ENCODE assay signal across 19 cellular contexts in genomic region chr4:25874641-25875040, GRCh38. TPM values are rescaled to one million over a fixed set of nuclear protein-coding genes. Genes with fewer than 3 reads are reported as not detected.
DNase-seq lines count a peak whose midpoint lies in the region; ATAC-seq and TF ChIP-seq lines count a peak whose summit lies in the region.
"Had no signal": no experiment of that assay in that cellular context is flagged by ENCODE, and none has a peak within 500 bp of the region (broad histone marks: within the 10 kb centered on the region; RNA-seq: fewer than 3 reads in every experiment).

No MANE protein-coding gene starts in this region.

- ATAC-seq in GM18907 (IDR thresholded peaks at IDR 0.05; ENCODE audit: unreplicated experiment) (peak; percentile 78), GM21529 (IDR thresholded peaks at IDR 0.05; ENCODE audit: unreplicated experiment) (peak; percentile 32), HG03159 (IDR thresholded peaks at IDR 0.05; ENCODE audit: unreplicated experiment) (peak; percentile 49), HG03045 (IDR thresholded peaks at IDR 0.05; ENCODE audit: unreplicated experiment) (no peak)
- ATAC-seq in activated CD8-positive, alpha-beta T cell treated with anti-CD3 and anti-CD28 coated beads, Interleukin-2, amount 10 ng/mL, durations not matched to agents 7 days and 5 days, result no peak
- ATAC-seq: activated CD8-positive, alpha-beta T cell treated with anti-CD3 and anti-CD28 coated beads for 36 hours had no signal

- POLR2A ChIA-PET in activated CD8-positive, alpha-beta T cell treated with anti-CD3 and anti-CD28 coated beads, Interleukin-2, amount 10 ng/mL, durations not matched to agents 7 days and 5 days (lab: Charles Lee), result no interaction called here

- CTCF ChIA-PET in activated CD8-positive, alpha-beta T cell treated with anti-CD3 and anti-CD28 coated beads, Interleukin-2, amount 10 ng/mL, durations not matched to agents 7 days and 5 days (lab: Charles Lee), result no interaction called here

- TF ChIP-seq CTCF in WERI-Rb-1 (IDR thresholded peaks at IDR 0.05; ENCODE audit: low read depth, low read length), result no peak

- no peak for DNase-seq in WERI-Rb-1
- DNase-seq in activated CD8-positive, alpha-beta T cell treated with anti-CD3 and anti-CD28 coated beads, Interleukin-2, amount 10 ng/mL, durations not matched to agents 7 days and 5 days, result no peak
- no peak for DNase-seq in activated CD8-positive, alpha-beta memory T cell treated with anti-CD3 and anti-CD28 coated beads for 24 hours
- DNase-seq in activated naive CD4-positive, alpha-beta T cell (lab: John Stamatoyannopoulos, UW), result no peak
- DNase-seq: activated CD8-positive, alpha-beta T cell treated with anti-CD3 and anti-CD28 coated beads for 36 hours; activated gamma-delta T cell; endodermal cell; foreskin melanocyte; midbrain; NCI-H226; pancreas; stimulated activated CD4-positive, alpha-beta T cell treated with anti-CD3 and anti-CD28 coated beads, Interleukin-12 subunit alpha, Interleukin-12 subunit beta, amount 100 ng/mL, for 4 hours; testis had no signal

- H3K27me3 ChIP-seq in WERI-Rb-1 (ENCODE audit: insufficient read depth, low read depth, severe bottlenecking), result no peaks in the 10 kb centered on the region
- H3K27me3 ChIP-seq: cardiac muscle cell, pancreas, testis had no signal

- H3K4me3 ChIP-seq in WERI-Rb-1 (ENCODE audit: low read depth, low read length), result no peak overlapping the region
- H3K4me3 ChIP-seq: cardiac muscle cell, pancreas, testis had no signal

- no peaks in the 10 kb centered on the region for H3K9me3 ChIP-seq in WERI-Rb-1 (ENCODE audit: severe bottlenecking)
- H3K9me3 ChIP-seq: pancreas, testis had no signal

- no peaks in the 10 kb centered on the region for H3K9me3 Mint-ChIP-seq in activated CD8-positive, alpha-beta T cell treated with anti-CD3 and anti-CD28 coated beads, Interleukin-2, amount 10 ng/mL, durations not matched to agents 7 days and 5 days (ENCODE audit: insufficient read depth)
- H3K9me3 Mint-ChIP-seq: endodermal cell; T-helper 2 cell treated with Interferon-gamma antibody and Interleukin-4, amounts not matched to agents 5 μg/mL and 100 μg/mL, for 36 hours had no signal

- H3K36me3 ChIP-seq in WERI-Rb-1, result no peaks in the 10 kb centered on the region
- H3K36me3 ChIP-seq: cardiac muscle cell, pancreas had no signal

- no peak overlapping the region for H3K27ac Mint-ChIP-seq in activated CD8-positive, alpha-beta T cell treated with anti-CD3 and anti-CD28 coated beads, Interleukin-2, amount 10 ng/mL, durations not matched to agents 7 days and 5 days
- H3K27ac Mint-ChIP-seq: activated CD8-positive, alpha-beta T cell treated with anti-CD3 and anti-CD28 coated beads for 36 hours; endodermal cell; T-helper 2 cell treated with Interferon-gamma antibody and Interleukin-4, amounts not matched to agents 5 μg/mL and 100 μg/mL, for 36 hours had no signal

- peaks cover 1% of the 10 kb centered on the region for H3K27me3 Mint-ChIP-seq in activated CD8-positive, alpha-beta T cell treated with anti-CD3 and anti-CD28 coated beads, Interleukin-2, amount 10 ng/mL, durations not matched to agents 7 days and 5 days (ENCODE audit: low read depth)

- no peaks in the 10 kb centered on the region for H3K36me3 Mint-ChIP-seq in activated CD8-positive, alpha-beta T cell treated with anti-CD3 and anti-CD28 coated beads, Interleukin-2, amount 10 ng/mL, durations not matched to agents 7 days and 5 days (ENCODE audit: low read depth)

- H3K27ac ChIP-seq in WERI-Rb-1, result peak overlapping the region; percentile 59
- H3K27ac ChIP-seq: cardiac muscle cell, pancreas, testis had no signal

- no peak overlapping the region for H3K4me3 Mint-ChIP-seq in activated CD8-positive, alpha-beta T cell treated with anti-CD3 and anti-CD28 coated beads, Interleukin-2, amount 10 ng/mL, durations not matched to agents 7 days and 5 days
- H3K4me3 Mint-ChIP-seq: activated CD8-positive, alpha-beta T cell treated with anti-CD3 and anti-CD28 coated beads for 36 hours; endodermal cell; T-helper 2 cell treated with Interferon-gamma antibody and Interleukin-4, amounts not matched to agents 5 μg/mL and 100 μg/mL, for 36 hours had no signal

- H3K4me1 Mint-ChIP-seq in activated CD8-positive, alpha-beta T cell treated with anti-CD3 and anti-CD28 coated beads, Interleukin-2, amount 10 ng/mL, durations not matched to agents 7 days and 5 days (ENCODE audit: low read depth), result peaks cover 5% of the 10 kb centered on the region

RNA-seq across cellular contexts. Expression of gene SEL1L3, which starts 11.9 kb away (rescaled TPM):
- 10 to 100 TPM; 62.3 to 65.5 TPM for total RNA-seq in activated CD8-positive, alpha-beta T cell treated with anti-CD3 and anti-CD28 coated beads, Interleukin-2, amount 10 ng/mL, durations not matched to agents 7 days and 5 days

RNA-seq across cellular contexts. Expression of gene SMIM20, which starts 39.4 kb away (rescaled TPM):
- 10 to 100 TPM; 11.1 to 13.9 TPM for total RNA-seq in activated CD8-positive, alpha-beta T cell treated with anti-CD3 and anti-CD28 coated beads, Interleukin-2, amount 10 ng/mL, durations not matched to agents 7 days and 5 days

Comparison
In these comparisons a context has a peak if more than half of its experiments do, and no peak if none do; other contexts are left out.
1. ATAC-seq: peak in GM18907 (single experiment), GM21529 (single experiment) and HG03159 (single experiment); none in activated CD8-positive, alpha-beta T cell treated with anti-CD3 and anti-CD28 coated beads, Interleukin-2, amount 10 ng/mL, durations not matched to agents 7 days and 5 days (single experiment) and HG03045 (single experiment).